In the genomic region with DNA sequence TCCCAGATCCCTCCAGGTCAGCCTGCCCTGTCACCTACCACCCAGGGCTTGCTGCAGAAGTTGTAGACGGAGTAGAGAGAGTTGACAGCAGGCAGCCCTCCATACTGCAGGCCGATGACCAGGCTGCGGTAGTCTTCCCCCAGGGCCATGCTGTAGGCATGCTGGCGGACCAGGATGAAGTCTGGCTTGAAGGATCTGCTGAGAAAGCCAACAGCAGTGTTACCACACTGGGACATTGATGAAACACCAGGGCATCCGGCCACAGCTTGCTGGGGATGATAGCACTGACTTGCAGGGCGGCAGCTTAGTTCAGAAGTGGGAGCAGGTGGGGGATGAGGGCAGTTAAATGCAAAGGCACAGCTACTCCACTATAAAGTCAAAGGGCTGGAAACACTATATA, we compare ENCODE assay signal across 20 cellular contexts.
"Had no signal": no experiment of that assay in that cellular context is flagged by ENCODE, and none has a peak within 500 bp of the region (broad histone marks: within the 10 kb centered on the region; RNA-seq: fewer than 3 reads in every experiment).

No MANE protein-coding gene starts in this region.

- DNase-seq: dorsolateral prefrontal cortex; effector CD4-positive, alpha-beta T cell; foreskin fibroblast; gastrocnemius medialis; heart left ventricle; kidney; natural killer cell; right lobe of liver; small intestine; stimulated activated CD4-positive, alpha-beta T cell treated with anti-CD3 and anti-CD28 coated beads, Interleukin-12 subunit alpha, Interleukin-12 subunit beta, amount 100 ng/mL, for 4 hours; stimulated activated CD4-positive, alpha-beta T cell treated with anti-CD3 and anti-CD28 coated beads, Interleukin-1b, Interleukin-23, amount 100 ng/mL, for 48 hours; stimulated activated CD4-positive, alpha-beta T cell treated with anti-CD3 and anti-CD28 coated beads, Interleukin-4, amount 100 ng/mL, for 24 hours; stimulated activated naive CD4-positive, alpha-beta T cell treated with Interleukin-2 at 50 U/mL for 16 hours; stomach; thyroid gland had no signal

- H3K4me1 ChIP-seq: gastrocnemius medialis, heart left ventricle, parathyroid adenoma, right lobe of liver, stomach, thyroid gland had no signal

- H3K27ac ChIP-seq: dorsolateral prefrontal cortex, gastrocnemius medialis, heart left ventricle, hepatocyte, parathyroid adenoma, right lobe of liver, stomach, thyroid gland had no signal

- H3K36me3 ChIP-seq: gastrocnemius medialis, heart left ventricle, right lobe of liver, stomach, thyroid gland had no signal

- H3K9me3 ChIP-seq: gastrocnemius medialis, heart left ventricle, right lobe of liver, stomach, thyroid gland had no signal

- H3K27me3 ChIP-seq: dorsolateral prefrontal cortex, gastrocnemius medialis, heart left ventricle, hepatocyte, right lobe of liver, stomach, thyroid gland had no signal

- H3K4me3 ChIP-seq: dorsolateral prefrontal cortex, gastrocnemius medialis, heart left ventricle, hepatocyte, lung, right lobe of liver, stomach, thyroid gland had no signal

- ATAC-seq: gastrocnemius medialis; heart left ventricle; left lobe of liver; natural killer cell; right lobe of liver; stimulated activated effector memory CD8-positive, alpha-beta T cell treated with anti-CD3 and anti-CD28 coated beads, Interleukin-12 subunit alpha, Interleukin-12 subunit beta, amount 100 ng/mL, for 72 hours had no signal
